In genomic region chrX:103687073-103687695, GRCh38 we compare ENCODE assay signal across 8 cellular contexts. TPM values are rescaled to one million over a fixed set of nuclear protein-coding genes. Genes with fewer than 3 reads are reported as not detected.
DNase-seq lines count a peak whose midpoint lies in the region; ATAC-seq lines count a peak whose summit lies in the region.

No MANE protein-coding gene starts in this region.

- H3K9me3 Mint-ChIP-seq in CD4-positive, CD25-positive, alpha-beta regulatory T cell = no peaks in the 10 kb centered on the region
- H3K9me3 Mint-ChIP-seq in activated CD8-positive, alpha-beta memory T cell treated with anti-CD3 and anti-CD28 coated beads, Interleukin-2, amount 10 ng/mL, durations not matched to agents 7 days and 5 days (ENCODE audit: low read depth) = no peaks in the 10 kb centered on the region

- H3K4me1 Mint-ChIP-seq in CD4-positive, CD25-positive, alpha-beta regulatory T cell = peaks cover 0 to 12% (median 2%) of the 10 kb centered on the region in 4 donors
- peaks cover 10% of the 10 kb centered on the region for H3K4me1 Mint-ChIP-seq in activated CD8-positive, alpha-beta memory T cell treated with anti-CD3 and anti-CD28 coated beads, Interleukin-2, amount 10 ng/mL, durations not matched to agents 7 days and 5 days

- peaks cover 14% of the 10 kb centered on the region for H3K36me3 ChIP-seq in CD4-positive, CD25-positive, alpha-beta regulatory T cell (ENCODE audit: control insufficient read depth, insufficient read depth, low read length)
- H3K36me3 ChIP-seq in mucosa of rectum (ENCODE audit: control insufficient read depth in 2 of 2, insufficient read depth in 2 of 2, low read length in 2 of 2) = peaks cover 11 to 12% of the 10 kb centered on the region in 2 donors

- H3K36me3 Mint-ChIP-seq in CD4-positive, CD25-positive, alpha-beta regulatory T cell = peaks cover 8% of the 10 kb centered on the region
- H3K36me3 Mint-ChIP-seq in activated CD8-positive, alpha-beta memory T cell treated with anti-CD3 and anti-CD28 coated beads, Interleukin-2, amount 10 ng/mL, durations not matched to agents 7 days and 5 days = peaks cover 15% of the 10 kb centered on the region

- H3K9ac ChIP-seq in mucosa of rectum (ENCODE audit: low read depth in 1 of 2, low read length in 2 of 2) = peak overlapping the region; percentile 77 to 85

- H3K4me3 ChIP-seq in CD4-positive, CD25-positive, alpha-beta regulatory T cell (ENCODE audit: low read depth, low read length) = peak overlapping the region; percentile 95
- H3K4me3 ChIP-seq in mucosa of rectum (ENCODE audit: low read length in 2 of 2) = peak overlapping the region; percentile 85 to 86

- H3K9me3 ChIP-seq in CD4-positive, CD25-positive, alpha-beta regulatory T cell (ENCODE audit: control insufficient read depth in 2 of 2, low read length in 2 of 2) = no peaks in the 10 kb centered on the region
- H3K9me3 ChIP-seq in mucosa of rectum (ENCODE audit: control insufficient read depth in 2 of 2, low read length in 2 of 2) = no peaks in the 10 kb centered on the region

- CTCF ChIA-PET in activated CD8-positive, alpha-beta memory T cell treated with anti-CD3 and anti-CD28 coated beads, Interleukin-2, amount 10 ng/mL, durations not matched to agents 7 days and 5 days (lab: Charles Lee) = interaction anchor here (0.7 to 0.9 kb wide), 2 partner anchors 113 to 151 kb away, joined by 3 read pairs; no protein-coding TSS in a partner anchor

- H3K4me1 ChIP-seq in CD4-positive, CD25-positive, alpha-beta regulatory T cell (ENCODE audit: control insufficient read depth, insufficient read depth, low read length, poor library complexity, severe bottlenecking) = peaks cover 7% of the 10 kb centered on the region
- H3K4me1 ChIP-seq in mucosa of rectum (ENCODE audit: control insufficient read depth in 2 of 2, insufficient read depth in 2 of 2, low read length in 2 of 2) = peaks cover 2 to 3% of the 10 kb centered on the region in 2 donors

- H3K27ac ChIP-seq in CD4-positive, CD25-positive, alpha-beta regulatory T cell (ENCODE audit: insufficient read depth, low read length, poor library complexity, severe bottlenecking) = peak overlapping the region; percentile 98
- H3K27ac ChIP-seq in epithelial cell of prostate (peak overlapping the region; percentile 93), mucosa of rectum (ENCODE audit: low read depth in 2 of 2, low read length in 2 of 2) (peak overlapping the region; percentile 93 to 96)

- no peak overlapping the region for H3K4me3 Mint-ChIP-seq in CD4-positive, CD25-positive, alpha-beta regulatory T cell
- no peak overlapping the region for H3K4me3 Mint-ChIP-seq in activated CD8-positive, alpha-beta memory T cell treated with anti-CD3 and anti-CD28 coated beads, Interleukin-2, amount 10 ng/mL, durations not matched to agents 7 days and 5 days

- no peak overlapping the region for H3K27ac Mint-ChIP-seq in CD4-positive, CD25-positive, alpha-beta regulatory T cell
- no peak overlapping the region for H3K27ac Mint-ChIP-seq in activated CD8-positive, alpha-beta memory T cell treated with anti-CD3 and anti-CD28 coated beads, Interleukin-2, amount 10 ng/mL, durations not matched to agents 7 days and 5 days

- DNase-seq in CD4-positive, CD25-positive, alpha-beta regulatory T cell = peak; percentile 79 to 90 (median 87)
- DNase-seq in NCI-H774 (lab: John Stamatoyannopoulos, UW) (peak; percentile 57), epithelial cell of prostate (ENCODE audit: low read depth, low spot score) (peak; percentile 31)
- DNase-seq in activated CD8-positive, alpha-beta memory T cell treated with anti-CD3 and anti-CD28 coated beads, Interleukin-2, amount 10 ng/mL, durations not matched to agents 7 days and 5 days = peak; percentile 88
- DNase-seq in stimulated activated CD8-positive, alpha-beta memory T cell treated with anti-CD3 and anti-CD28 coated beads, Interleukin-4, amount 100 ng/mL, for 24 hours (ENCODE audit: low read depth) = peak; percentile 79

- no peaks in the 10 kb centered on the region for H3K27me3 ChIP-seq in CD4-positive, CD25-positive, alpha-beta regulatory T cell (ENCODE audit: control insufficient read depth, insufficient read depth, low read length)
- no peaks in the 10 kb centered on the region for H3K27me3 ChIP-seq in mucosa of rectum (ENCODE audit: control insufficient read depth in 2 of 2, insufficient read depth in 2 of 2, low read length in 2 of 2)

- H3K27me3 Mint-ChIP-seq in CD4-positive, CD25-positive, alpha-beta regulatory T cell = no peaks in the 10 kb centered on the region
- H3K27me3 Mint-ChIP-seq in activated CD8-positive, alpha-beta memory T cell treated with anti-CD3 and anti-CD28 coated beads, Interleukin-2, amount 10 ng/mL, durations not matched to agents 7 days and 5 days = no peaks in the 10 kb centered on the region

- peak; percentile 60 to 63 for ATAC-seq in CD4-positive, CD25-positive, alpha-beta regulatory T cell (ENCODE audit: low read depth in 2 of 2)
- ATAC-seq in GM19372 (IDR thresholded peaks at IDR 0.05; ENCODE audit: low read depth, unreplicated experiment) (peak; percentile 53), HG03460 (IDR thresholded peaks at IDR 0.05; ENCODE audit: unreplicated experiment) (peak; percentile 59)
- peak; percentile 70 for ATAC-seq in activated CD8-positive, alpha-beta memory T cell treated with anti-CD3 and anti-CD28 coated beads, Interleukin-2, amount 10 ng/mL, durations not matched to agents 7 days and 5 days

RNA-seq across cellular contexts. Expression of gene MORF4L2, which starts 0.7 kb away (rescaled TPM):
- 176 TPM for total RNA-seq in CD4-positive, CD25-positive, alpha-beta regulatory T cell
- polyA plus RNA-seq in CD4-positive, CD25-positive, alpha-beta regulatory T cell = 10 to 100 TPM; 61.9 to 93.3 (median 77.8) TPM
- total RNA-seq in activated CD8-positive, alpha-beta memory T cell treated with anti-CD3 and anti-CD28 coated beads, Interleukin-2, amount 10 ng/mL, durations not matched to agents 7 days and 5 days = 100 to 1,000 TPM; 130 to 159 TPM

RNA-seq across cellular contexts. Expression of gene TMEM31, which starts 23.5 kb away (rescaled TPM):
- not detected for total RNA-seq in CD4-positive, CD25-positive, alpha-beta regulatory T cell
- 1 to 10 TPM in 1 of 4 donors, not detected in 3; 1.0 TPM for polyA plus RNA-seq in CD4-positive, CD25-positive, alpha-beta regulatory T cell
- total RNA-seq in activated CD8-positive, alpha-beta memory T cell treated with anti-CD3 and anti-CD28 coated beads, Interleukin-2, amount 10 ng/mL, durations not matched to agents 7 days and 5 days = not detected

RNA-seq across cellular contexts. Expression of gene TCEAL1, which starts 58.4 kb away (rescaled TPM):
- total RNA-seq in CD4-positive, CD25-positive, alpha-beta regulatory T cell = 4.0 TPM
- polyA plus RNA-seq in CD4-positive, CD25-positive, alpha-beta regulatory T cell = 10 to 100 TPM; 12.2 to 22.1 (median 16.9) TPM
- total RNA-seq in activated CD8-positive, alpha-beta memory T cell treated with anti-CD3 and anti-CD28 coated beads, Interleukin-2, amount 10 ng/mL, durations not matched to agents 7 days and 5 days = 10 to 100 TPM in 1 of 2 experiments, 1 to 10 TPM in 1; 6.7 to 10.3 TPM

Comparison
In these comparisons a context has a peak if more than half of its experiments do, and no peak if none do; other contexts are left out.
1. Peak in every context shown above with its lines: DNase-seq, ATAC-seq, H3K4me3 ChIP-seq and H3K27ac ChIP-seq.
2. DNase-seq: peak in every context shown above with its lines; median percentile 88 in activated CD8-positive, alpha-beta memory T cell treated with anti-CD3 and anti-CD28 coated beads, Interleukin-2, amount 10 ng/mL, durations not matched to agents 7 days and 5 days; 87 in CD4-positive, CD25-positive, alpha-beta regulatory T cell; 79 in stimulated activated CD8-positive, alpha-beta memory T cell treated with anti-CD3 and anti-CD28 coated beads, Interleukin-4, amount 100 ng/mL, for 24 hours; 57 in NCI-H774; 31 in epithelial cell of prostate.